Comparison of ENCODE assay signal across 8 cellular contexts in the genomic region with DNA sequence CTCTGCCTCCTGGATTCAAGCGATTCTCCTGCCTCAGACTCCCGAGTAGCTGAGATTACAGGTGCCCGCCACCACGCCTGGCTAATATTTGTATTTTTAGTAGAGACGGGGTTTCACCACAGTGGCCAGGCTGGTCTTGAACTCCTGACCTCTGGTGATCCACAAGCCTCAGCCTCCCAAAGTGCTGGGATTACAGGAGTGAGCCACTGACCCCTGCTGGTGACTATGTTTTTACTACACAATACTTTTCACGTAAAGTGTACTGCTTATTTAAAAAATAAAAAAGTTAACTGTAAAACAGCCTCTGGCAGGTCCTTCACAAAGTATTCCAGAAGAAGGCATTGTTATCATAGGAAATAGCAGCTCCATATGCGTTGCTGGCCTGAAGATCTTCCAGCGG.
A peak's percentile ranks its signal among the peaks of the same experiment; 100 is the strongest.
DNase-seq lines count a peak whose midpoint lies in the region; ATAC-seq and TF ChIP-seq lines count a peak whose summit lies in the region.
"Not testable (repeated sequence)": the region's sequence is repeated elsewhere in the genome, so short reads cannot be mapped to it uniquely, and the experiment has no call there.

No MANE protein-coding gene starts in this region.

- DNase-seq in BE2C (peak; percentile 21), GM23248 (peak; percentile 17), PC-3 (peak; percentile 28), iPS DF 6.9 (ENCODE audit: low read depth, low spot score) (peak; percentile 16)
- DNase-seq in LNCaP clone FGC (ENCODE audit: low read depth); astrocyte of the spinal cord (ENCODE audit: low read depth, low spot score); epithelial cell of proximal tubule (ENCODE audit: low read depth); retinal pigment epithelial cell (ENCODE audit: low read depth): not testable (repeated sequence)

- H3K4me3 ChIP-seq in BE2C (ENCODE audit: low read depth, low read length); GM23248; LNCaP clone FGC (ENCODE audit: low read depth, low read length); PC-3 (ENCODE audit: low read length); astrocyte of the spinal cord (ENCODE audit: low read depth, low read length); epithelial cell of proximal tubule (ENCODE audit: low read depth, low read length); iPS DF 6.9 (ENCODE audit: low read length); retinal pigment epithelial cell (ENCODE audit: low read length): not testable (repeated sequence)

- TF ChIP-seq CTCF in BE2C (IDR thresholded peaks at IDR 0.05; ENCODE audit: low read depth, low read length) (peak; percentile 45), LNCaP clone FGC (IDR thresholded peaks at IDR 0.05; ENCODE audit: control insufficient read depth, extremely low read depth, insufficient read depth) (peak; percentile 48), PC-3 (conservative IDR thresholded peaks at IDR 0.05; ENCODE audit: low read depth, low read length) (peak; percentile 52; the same call in 1 of the 2 replicates), astrocyte of the spinal cord (IDR thresholded peaks at IDR 0.05; ENCODE audit: low read depth, low read length) (peak; percentile 21), epithelial cell of proximal tubule (conservative IDR thresholded peaks at IDR 0.05; ENCODE audit: low read depth, low read length) (peak; percentile 45), retinal pigment epithelial cell (conservative IDR thresholded peaks at IDR 0.05; ENCODE audit: low read depth, low read length) (peak; percentile 38)

- not testable (repeated sequence) for H3K4me1 ChIP-seq in BE2C; GM23248 (ENCODE audit: insufficient read depth); PC-3 (ENCODE audit: insufficient read depth, low read length); iPS DF 6.9 (ENCODE audit: control insufficient read depth, insufficient read depth, low read length)

- intact Hi-C loops in PC-3 (cut with micrococcal nuclease), result not testable (repeated sequence)

- not testable (repeated sequence) for H3K27ac ChIP-seq in GM23248; PC-3 (ENCODE audit: low read length); iPS DF 6.9 (ENCODE audit: low read length)

- 93 to 94% methylated on average over 8 of the region's 8 CpGs for WGBS in GM23248 (ENCODE audit: low coverage in 1 of 2, low lambda C conversion rate in 2 of 2, missing lambda C conversion rate in 2 of 2), 2 experiments
- WGBS in iPS DF 6.9 (ENCODE audit: insufficient coverage, insufficient read length), result no CpG with 5 or more reads among the region's 8 CpGs

- H2AFZ ChIP-seq in GM23248; PC-3 (ENCODE audit: low read length): not testable (repeated sequence)

- H3K79me2 ChIP-seq in GM23248 (ENCODE audit: insufficient read depth), result peaks cover 93% of the 10 kb centered on the region
- H3K79me2 ChIP-seq in PC-3 (ENCODE audit: low read length), result not testable (repeated sequence)

- not testable (repeated sequence) for H3K27me3 ChIP-seq in BE2C; GM23248 (replicated peaks; ENCODE audit: insufficient read depth); PC-3 (ENCODE audit: low read length); iPS DF 6.9 (ENCODE audit: control insufficient read depth, insufficient read depth, low read length)

- POLR2A ChIA-PET in PC-3 (lab: Charles Lee; ENCODE audit: unreplicated experiment), result not testable (repeated sequence)

- not testable (repeated sequence) for H3K4me2 ChIP-seq in GM23248 (ENCODE audit: unreplicated experiment); PC-3 (ENCODE audit: low read length)

- H3K36me3 ChIP-seq in BE2C; GM23248 (ENCODE audit: low read depth); PC-3 (ENCODE audit: low read depth, low read length); iPS DF 6.9 (ENCODE audit: control insufficient read depth, insufficient read depth, low read length): not testable (repeated sequence)

- not testable (repeated sequence) for H3K9me3 ChIP-seq in BE2C; GM23248 (ENCODE audit: low read depth); PC-3 (ENCODE audit: low read length); iPS DF 6.9 (ENCODE audit: control insufficient read depth, insufficient read depth, low read length)

- not testable (repeated sequence) for H3K9me2 ChIP-seq in GM23248 (ENCODE audit: insufficient read depth); PC-3 (replicated peaks; ENCODE audit: low read length)

- CTCF ChIA-PET in PC-3 (lab: Charles Lee), result not testable (repeated sequence)

- in situ Hi-C loops in GM23248 (cut with MboI); astrocyte of the spinal cord (cut with HindIII; ENCODE audit: low sequenced_read_pairs): not testable (repeated sequence)

- not testable (repeated sequence) for H3F3A ChIP-seq in GM23248 (ENCODE audit: insufficient read depth); PC-3 (ENCODE audit: low read length, unreplicated experiment)

- H4K20me1 ChIP-seq in GM23248 (ENCODE audit: insufficient read depth); PC-3 (ENCODE audit: low read length): not testable (repeated sequence)

- H3K9ac ChIP-seq in GM23248; PC-3 (ENCODE audit: low read length): not testable (repeated sequence)

- not testable (repeated sequence) for BruUV-seq in PC-3 (replicated peaks; lab: Mats Ljungman, UMichigan)

- not testable (repeated sequence) for ATAC-seq in PC-3
